8 cellular contexts compared by ENCODE assay signal in genomic region chr2:113977660-113978523, GRCh38.
DNase-seq lines count a peak whose midpoint lies in the region; ATAC-seq and TF ChIP-seq lines count a peak whose summit lies in the region.

No MANE protein-coding gene starts in this region.

- TF ChIP-seq CTCF in DOHH2 (IDR thresholded peaks at IDR 0.05; ENCODE audit: low read depth, low read length, poor library complexity, severe bottlenecking), result peak; percentile 33
- TF ChIP-seq CTCF in MCF 10A (IDR thresholded peaks at IDR 0.05; ENCODE audit: unreplicated experiment), result peak; percentile 46

- peaks cover 6% of the 10 kb centered on the region for H3K4me1 Mint-ChIP-seq in MCF 10A (ENCODE audit: insufficient read depth, unreplicated experiment)

- no peak overlapping the region for H3K4me2 ChIP-seq in DOHH2 (ENCODE audit: low read length)

- H3K79me2 ChIP-seq in DOHH2 (ENCODE audit: control insufficient read depth, low read length), result no peaks in the 10 kb centered on the region

- CTCF ChIA-PET in MCF 10A (lab: Yijun Ruan, JAX), result interaction anchor here (0.6 to 5.8 kb wide), 9 partner anchors 12 to 1114 kb away, joined by 3 to 58 read pairs (median 3); no protein-coding TSS in a partner anchor

- intact Hi-C loops in MCF 10A (cut with micrococcal nuclease), result loop anchor here (1.0 to 5.0 kb wide), 2 partner anchors 224 to 573 kb away; no protein-coding TSS in a partner anchor

- H3K36me3 Mint-ChIP-seq in MCF 10A (ENCODE audit: insufficient read depth, unreplicated experiment), result peaks cover 13% of the 10 kb centered on the region

- no peaks in the 10 kb centered on the region for H3K36me3 ChIP-seq in DOHH2 (ENCODE audit: control insufficient read depth, low read length)
- H3K36me3 ChIP-seq in mesodermal cell (ENCODE audit: control insufficient read depth, insufficient read depth, low read length), result peaks cover 20% of the 10 kb centered on the region

- H3K27ac ChIP-seq in DOHH2 (ENCODE audit: low read depth, low read length) (no peak overlapping the region), mesodermal cell (ENCODE audit: low read depth, low read length, severe bottlenecking) (peak overlapping the region; percentile 81)

- 85 to 87% methylated on average over 9 to 11 of the region's 16 CpGs for WGBS in mesodermal cell (ENCODE audit: insufficient coverage in 2 of 2), 2 experiments

- no peak overlapping the region for H3K27ac Mint-ChIP-seq in MCF 10A (ENCODE audit: low read depth, unreplicated experiment)

- no peak for ATAC-seq in HG03571 (IDR thresholded peaks at IDR 0.05; ENCODE audit: unreplicated experiment)
- no peak for ATAC-seq in HG03457 (IDR thresholded peaks at IDR 0.05; ENCODE audit: unreplicated experiment)
- no peak for ATAC-seq in HG03565 (IDR thresholded peaks at IDR 0.05; ENCODE audit: unreplicated experiment)

- DNase-seq in NCI-H1694 (lab: John Stamatoyannopoulos, UW), result peak; percentile 94
- peak; percentile 29 for DNase-seq in MCF 10A (ENCODE audit: unreplicated experiment)
- DNase-seq in activated CD4-positive, alpha-beta T cell treated with anti-CD3 and anti-CD28 coated beads for 48 hours, result no peak

- H3F3A ChIP-seq in DOHH2 (ENCODE audit: control insufficient read depth, insufficient read depth), result 0 out of 2 replicates have a peak, but pooled peaks cover 2% of the 10 kb centered on the region

- POLR2A ChIA-PET in MCF 10A (lab: Yijun Ruan, JAX), result interaction anchor here (0.6 to 1.1 kb wide), 2 partner anchors 10 to 114 kb away, joined by 3 read pairs; no protein-coding TSS in a partner anchor

- H3K9me3 ChIP-seq in DOHH2 (ENCODE audit: control insufficient read depth, insufficient read depth, low read length) (peaks cover 11% of the 10 kb centered on the region; the same call in 1 of the 2 replicates), mesodermal cell (ENCODE audit: control insufficient read depth, low read length) (peaks cover 10% of the 10 kb centered on the region)

- no peaks in the 10 kb centered on the region for H4K20me1 ChIP-seq in DOHH2 (ENCODE audit: control insufficient read depth, insufficient read depth, low read depth, low read length)

- no peaks in the 10 kb centered on the region for H3K9me2 ChIP-seq in DOHH2 (replicated peaks; ENCODE audit: control insufficient read depth, low read length)

- H3K4me3 ChIP-seq in DOHH2 (ENCODE audit: low read length) (no peak overlapping the region), mesodermal cell (ENCODE audit: extremely low read depth, insufficient read depth, low read length, poor library complexity, severe bottlenecking) (no peak overlapping the region)

- H3K9me3 Mint-ChIP-seq in MCF 10A (ENCODE audit: unreplicated experiment), result no peaks in the 10 kb centered on the region

- H3K27me3 ChIP-seq in DOHH2 (ENCODE audit: control insufficient read depth, low read length), result no peaks in the 10 kb centered on the region

- H3K27me3 Mint-ChIP-seq in MCF 10A (ENCODE audit: insufficient read depth, unreplicated experiment), result no peaks in the 10 kb centered on the region

- H3K4me3 Mint-ChIP-seq in MCF 10A (ENCODE audit: unreplicated experiment), result no peak overlapping the region

- peaks cover 8% of the 10 kb centered on the region for H3K4me1 ChIP-seq in DOHH2 (ENCODE audit: control insufficient read depth, low read length)
- peaks cover 11% of the 10 kb centered on the region for H3K4me1 ChIP-seq in mesodermal cell (ENCODE audit: control insufficient read depth, insufficient read depth, low read length, poor library complexity, severe bottlenecking)

- no TSS peak for BruUV-seq in MCF 10A (replicated peaks; lab: Mats Ljungman, UMichigan)
